Comparison of ENCODE assay signal across 8 cellular contexts in genomic region chr11:96307748-96308133, GRCh38. TPM values are rescaled to one million over a fixed set of nuclear protein-coding genes. Genes with fewer than 3 reads are reported as not detected.
DNase-seq lines count a peak whose midpoint lies in the region; ATAC-seq, FAIRE-seq and TF ChIP-seq lines count a peak whose summit lies in the region.

No MANE protein-coding gene starts in this region.

- peak; percentile 93 for FAIRE-seq in H54 (lab: Jason Lieb, UNC)

- H3K36me3 ChIP-seq in gastroesophageal sphincter: no peaks in the 10 kb centered on the region
- no peaks in the 10 kb centered on the region for H3K36me3 ChIP-seq in skeletal muscle tissue (ENCODE audit: control insufficient read depth in 3 of 3, insufficient read depth in 3 of 3, low read length in 3 of 3)

- H3K27ac ChIP-seq in gastroesophageal sphincter (peak overlapping the region; percentile 79 to 87 (median 84)), skeletal muscle tissue (ENCODE audit: low read depth, low read length) (peak overlapping the region; percentile 49)

- H3K4me3 ChIP-seq in gastroesophageal sphincter (peak overlapping the region in 1 of 2 donors; percentile 37), skeletal muscle tissue (ENCODE audit: low read length in 3 of 3) (peak overlapping the region; percentile 23 to 64 (median 28))

- DNase-seq in H54 (ENCODE audit: insufficient read length, low spot score) (no peak), T1000 (lab: John Stamatoyannopoulos, UW) (peak; percentile 47), COLO668 (lab: John Stamatoyannopoulos, UW; ENCODE audit: unreplicated experiment) (no peak), RKO (ENCODE audit: low spot score) (no peak), NCI-H1092 (lab: John Stamatoyannopoulos, UW) (no peak)

- H3K27me3 ChIP-seq in gastroesophageal sphincter (no peaks in the 10 kb centered on the region), skeletal muscle tissue (ENCODE audit: control insufficient read depth in 3 of 3, insufficient read depth in 3 of 3, low read length in 3 of 3) (no peaks in the 10 kb centered on the region)

- TF ChIP-seq EP300 in gastroesophageal sphincter (IDR thresholded peaks at IDR 0.05): no peak

- TF ChIP-seq CTCF in gastroesophageal sphincter (IDR thresholded peaks at IDR 0.05): no peak

- 6 to 12% methylated on average over 2 to 3 of the region's 3 CpGs for WGBS in gastroesophageal sphincter (ENCODE audit: low coverage in 1 of 2), 2 donors

- H3K9ac ChIP-seq in skeletal muscle tissue (ENCODE audit: low read depth in 1 of 3, low read length in 3 of 3): peak overlapping the region; percentile 15 to 69 (median 25)

- peaks cover 28 to 91% (median 39%) of the 10 kb centered on the region in 3 donors for H3K4me1 ChIP-seq in gastroesophageal sphincter
- H3K4me1 ChIP-seq in skeletal muscle tissue (ENCODE audit: control insufficient read depth in 3 of 3, insufficient read depth in 3 of 3, low read length in 3 of 3): peaks cover 13 to 23% (median 18%) of the 10 kb centered on the region in 3 donors

- ATAC-seq in gastroesophageal sphincter (no peak), HG03457 (IDR thresholded peaks at IDR 0.05; ENCODE audit: unreplicated experiment) (no peak)

- H3K9me3 ChIP-seq in gastroesophageal sphincter: no peaks in the 10 kb centered on the region
- no peaks in the 10 kb centered on the region for H3K9me3 ChIP-seq in skeletal muscle tissue (ENCODE audit: control insufficient read depth in 3 of 3, low read length in 3 of 3)

- TF ChIP-seq POLR2A in H54 (IDR thresholded peaks at IDR 0.05; ENCODE audit: low read depth, low read length) (no peak), gastroesophageal sphincter (IDR thresholded peaks at IDR 0.05) (no peak)

RNA-seq across cellular contexts. Expression of gene MAML2, which starts 35.3 kb away (rescaled TPM):
- total RNA-seq in gastroesophageal sphincter (10 to 100 TPM; 15.8 to 31.8 (median 23.7) TPM), skeletal muscle tissue (5.2 TPM)
